Comparison of ENCODE assay signal across 29 cellular contexts in the genomic region with DNA sequence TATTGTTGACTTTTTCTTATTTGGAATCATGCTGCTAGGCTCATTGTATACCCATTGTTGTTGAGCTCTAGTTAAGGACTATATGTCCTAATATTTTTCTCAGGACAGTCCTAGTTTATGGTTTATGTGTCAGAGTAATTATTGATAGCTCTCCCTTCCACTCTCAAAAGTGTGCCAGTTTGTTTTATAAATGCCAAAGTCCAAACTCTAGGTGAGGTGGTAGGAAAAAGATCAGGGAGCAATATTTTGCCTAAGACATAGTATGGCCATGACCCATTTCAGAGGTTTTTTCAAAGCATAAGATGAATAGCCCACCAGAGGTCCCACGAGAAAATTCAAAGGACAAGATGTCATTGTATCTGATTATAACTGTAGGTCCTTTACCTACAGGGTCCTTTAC.
"Had no signal": no experiment of that assay in that cellular context is flagged by ENCODE, and none has a peak within 500 bp of the region (broad histone marks: within the 10 kb centered on the region; RNA-seq: fewer than 3 reads in every experiment).

No MANE protein-coding gene starts in this region.

- H3K27me3 ChIP-seq: colonic mucosa, foreskin keratinocyte, gastroesophageal sphincter, heart left ventricle, hepatocyte, tibial nerve, upper lobe of left lung had no signal

- H3K9me3 Mint-ChIP-seq: dendritic cell treated with granulocyte-macrophage colony-stimulating factor and Interleukin-4, amounts not matched to agents 40 ng/mL and 50 ng/mL, for 4 days; naive thymus-derived CD8-positive, alpha-beta T cell; nephron progenitor cell; stimulated activated naive B cell treated with anti-CD40 and anti-IgM and Interleukin-4, amounts not matched to agents 10 μg/mL and 1 μg/mL and 100 μg/mL, for 72 hours; stimulated activated naive CD8-positive, alpha-beta T cell treated with anti-CD3 and anti-CD28 coated beads, Interleukin-15, Interleukin-2, amounts not matched to agents 100 ng/mL and 50 ng/mL, for 24 hours had no signal

- H3K4me1 Mint-ChIP-seq: nephron progenitor cell had no signal

- H3K27ac ChIP-seq: colonic mucosa, epithelial cell of prostate, foreskin keratinocyte, gastroesophageal sphincter, heart left ventricle, hepatocyte, psoas muscle, skin epidermis, thoracic aorta, tibial nerve, upper lobe of left lung had no signal

- H3K9me3 ChIP-seq: colonic mucosa, gastroesophageal sphincter, heart left ventricle, psoas muscle, thoracic aorta, tibial nerve, upper lobe of left lung had no signal

- H3K27ac Mint-ChIP-seq: dendritic cell treated with granulocyte-macrophage colony-stimulating factor and Interleukin-4, amounts not matched to agents 40 ng/mL and 50 ng/mL, for 4 days; endodermal cell; naive thymus-derived CD8-positive, alpha-beta T cell; nephron progenitor cell; stimulated activated naive B cell treated with anti-CD40 and anti-IgM and Interleukin-4, amounts not matched to agents 10 μg/mL and 1 μg/mL and 100 μg/mL, for 72 hours; stimulated activated naive CD8-positive, alpha-beta T cell treated with anti-CD3 and anti-CD28 coated beads, Interleukin-15, Interleukin-2, amounts not matched to agents 100 ng/mL and 50 ng/mL, for 24 hours had no signal

- H3K79me2 ChIP-seq: hepatocyte had no signal

- DNase-seq: colonic mucosa; effector CD8-positive, alpha-beta T cell; endodermal cell; foreskin keratinocyte; heart left ventricle; left cardiac atrium; left ventricle myocardium superior; mesenchymal stem cell; midbrain; naive thymus-derived CD8-positive, alpha-beta T cell; nephron progenitor cell; nucleus accumbens; posterior cingulate gyrus; psoas muscle; right cardiac atrium; stimulated activated CD4-positive, alpha-beta T cell treated with anti-CD3 and anti-CD28 coated beads, Interleukin-15, amount 100 ng/mL, for 24 hours; stimulated activated CD4-positive, alpha-beta T cell treated with anti-CD3 and anti-CD28 coated beads, Interleukin-2, amount 100 ng/mL, for 48 hours; stimulated activated naive B cell treated with anti-CD40 and anti-IgM and Interleukin-4, amounts not matched to agents 10 μg/mL and 1 μg/mL and 100 μg/mL, for 72 hours; upper lobe of left lung had no signal

- H3K36me3 ChIP-seq: colonic mucosa, gastroesophageal sphincter, heart left ventricle, thoracic aorta, tibial nerve, upper lobe of left lung had no signal

- H3K27me3 Mint-ChIP-seq: dendritic cell treated with granulocyte-macrophage colony-stimulating factor and Interleukin-4, amounts not matched to agents 40 ng/mL and 50 ng/mL, for 4 days; stimulated activated naive CD8-positive, alpha-beta T cell treated with anti-CD3 and anti-CD28 coated beads, Interleukin-15, Interleukin-2, amounts not matched to agents 100 ng/mL and 50 ng/mL, for 24 hours had no signal

- H2AFZ ChIP-seq: hepatocyte had no signal

- H3K36me3 Mint-ChIP-seq: naive thymus-derived CD8-positive, alpha-beta T cell; stimulated activated naive B cell treated with anti-CD40 and anti-IgM and Interleukin-4, amounts not matched to agents 10 μg/mL and 1 μg/mL and 100 μg/mL, for 72 hours had no signal

- ATAC-seq: esophagus mucosa; foreskin keratinocyte; gastroesophageal sphincter; heart left ventricle; left cardiac atrium; left ventricle myocardium superior; naive thymus-derived CD8-positive, alpha-beta T cell; psoas muscle; right cardiac atrium; stimulated activated naive B cell treated with anti-CD40 and anti-IgM and Interleukin-4, amounts not matched to agents 10 μg/mL and 1 μg/mL and 100 μg/mL, for 72 hours had no signal

- H3K4me2 ChIP-seq: hepatocyte had no signal

- H3K4me3 ChIP-seq: colonic mucosa, gastroesophageal sphincter, heart left ventricle, hepatocyte, lung, psoas muscle, skin epidermis, thoracic aorta, tibial nerve, upper lobe of left lung had no signal

- H3K4me3 Mint-ChIP-seq: dendritic cell treated with granulocyte-macrophage colony-stimulating factor and Interleukin-4, amounts not matched to agents 40 ng/mL and 50 ng/mL, for 4 days; endodermal cell; naive thymus-derived CD8-positive, alpha-beta T cell; nephron progenitor cell; stimulated activated naive B cell treated with anti-CD40 and anti-IgM and Interleukin-4, amounts not matched to agents 10 μg/mL and 1 μg/mL and 100 μg/mL, for 72 hours; stimulated activated naive CD8-positive, alpha-beta T cell treated with anti-CD3 and anti-CD28 coated beads, Interleukin-15, Interleukin-2, amounts not matched to agents 100 ng/mL and 50 ng/mL, for 24 hours had no signal
